35 cellular contexts compared by ENCODE assay signal in genomic region chr2:138565251-138565598, GRCh38.
"Had no signal": no experiment of that assay in that cellular context is flagged by ENCODE, and none has a peak within 500 bp of the region (broad histone marks: within the 10 kb centered on the region; RNA-seq: fewer than 3 reads in every experiment).

No MANE protein-coding gene starts in this region.

- H3K27me3 ChIP-seq: brain microvascular endothelial cell, MG63 had no signal

- ATAC-seq: activated CD8-positive, alpha-beta T cell treated with anti-CD3 and anti-CD28 coated beads for 36 hours; activated T-cell treated with anti-CD3 and anti-CD28 coated beads, Interleukin-2, amount 50 U/mL, for 72 hours; activated T-helper 17 cell treated with anti-CD3 and anti-CD28 coated beads, Interleukin-2, amount 50 U/mL, for 72 hours had no signal

- H3K9me3 ChIP-seq: MG63 had no signal

- H3K36me3 ChIP-seq: brain microvascular endothelial cell had no signal

- H3K9me3 Mint-ChIP-seq: activated CD4-positive, alpha-beta T cell treated with anti-CD3 and anti-CD28 coated beads, Interleukin-2, amount 10 ng/mL, durations not matched to agents 24 days and 14 days; activated CD8-positive, alpha-beta T cell treated with anti-CD3 and anti-CD28 coated beads for 36 hours; activated naive CD8-positive, alpha-beta T cell treated with anti-CD3 and anti-CD28 coated beads for 36 hours; activated T-cell treated with anti-CD3 and anti-CD28 coated beads, Interleukin-2, amount 50 U/mL, for 72 hours; activated T-helper 17 cell treated with anti-CD3 and anti-CD28 coated beads, Interleukin-2, amount 50 U/mL, for 72 hours; IgD-negative memory B cell had no signal

- H3K27ac ChIP-seq: brain microvascular endothelial cell, PC-9, RWPE1, WERI-Rb-1 had no signal

- DNase-seq: activated CD4-positive, alpha-beta T cell treated with anti-CD3 and anti-CD28 coated beads, Interleukin-2, amount 10 ng/mL, durations not matched to agents 24 days and 14 days; activated CD4-positive, alpha-beta T cell treated with anti-CD3 and anti-CD28 coated beads, Interleukin-2, amount 50 U/mL, for 4 hours; activated CD4-positive, CD25-positive, alpha-beta regulatory T cell; activated CD8-positive, alpha-beta T cell treated with anti-CD3 and anti-CD28 coated beads for 36 hours; activated effector memory CD4-positive, alpha-beta T cell treated with anti-CD3 and anti-CD28 coated beads, Interleukin-2, amount 50 U/mL, for 16 hours; activated naive CD4-positive, alpha-beta T cell; activated naive CD4-positive, alpha-beta T cell treated with anti-CD3 and anti-CD28 coated beads, Interleukin-2, amount 50 U/mL, for 16 hours; activated naive CD8-positive, alpha-beta T cell treated with anti-CD3 and anti-CD28 coated beads for 36 hours; activated T-cell treated with anti-CD3 and anti-CD28 coated beads, Interleukin-2, amount 50 U/mL, for 1 hour; activated T-cell treated with anti-CD3 and anti-CD28 coated beads, Interleukin-2, amount 50 U/mL, for 72 hours; amniotic stem cell; aorta; brain microvascular endothelial cell; Karpas-422; KBM-7; MG63; NCI-H1048; NCI-H1105 treated with DMSO at 0.1 percent for 48 hours; NCI-H1436; NCI-H1694; NCI-H1930; NCI-H2081 treated with DMSO at 0.1 percent for 48 hours; NCI-H345; NCI-H510A; NCI-H526; NCI-H748 treated with DMSO at 0.1 percent for 48 hours; NK-92 treated with Interleukin-12 subunit alpha and Interleukin-12 subunit beta, amount 100 ng/mL, for 24 hours; Right ventricle myocardium superior; SW 1271; T1000; WERI-Rb-1 had no signal

- H3K4me1 Mint-ChIP-seq: activated CD4-positive, alpha-beta T cell treated with anti-CD3 and anti-CD28 coated beads, Interleukin-2, amount 10 ng/mL, durations not matched to agents 24 days and 14 days; activated naive CD8-positive, alpha-beta T cell treated with anti-CD3 and anti-CD28 coated beads for 36 hours; activated T-helper 17 cell treated with anti-CD3 and anti-CD28 coated beads, Interleukin-2, amount 50 U/mL, for 72 hours; IgD-negative memory B cell had no signal

- H3K27ac Mint-ChIP-seq: activated CD4-positive, alpha-beta T cell treated with anti-CD3 and anti-CD28 coated beads, Interleukin-2, amount 10 ng/mL, durations not matched to agents 24 days and 14 days; activated CD8-positive, alpha-beta T cell treated with anti-CD3 and anti-CD28 coated beads for 36 hours; activated naive CD8-positive, alpha-beta T cell treated with anti-CD3 and anti-CD28 coated beads for 36 hours; activated T-cell treated with anti-CD3 and anti-CD28 coated beads, Interleukin-2, amount 50 U/mL, for 72 hours; activated T-helper 17 cell treated with anti-CD3 and anti-CD28 coated beads, Interleukin-2, amount 50 U/mL, for 72 hours; IgD-negative memory B cell had no signal

- H3K4me3 ChIP-seq: MG63, PC-9 had no signal

- H3K27me3 Mint-ChIP-seq: activated CD4-positive, alpha-beta T cell treated with anti-CD3 and anti-CD28 coated beads, Interleukin-2, amount 10 ng/mL, durations not matched to agents 24 days and 14 days; activated CD8-positive, alpha-beta T cell treated with anti-CD3 and anti-CD28 coated beads for 36 hours; activated naive CD8-positive, alpha-beta T cell treated with anti-CD3 and anti-CD28 coated beads for 36 hours; activated T-helper 17 cell treated with anti-CD3 and anti-CD28 coated beads, Interleukin-2, amount 50 U/mL, for 72 hours; IgD-negative memory B cell had no signal

- H3K4me3 Mint-ChIP-seq: activated CD4-positive, alpha-beta T cell treated with anti-CD3 and anti-CD28 coated beads, Interleukin-2, amount 10 ng/mL, durations not matched to agents 24 days and 14 days; activated CD8-positive, alpha-beta T cell treated with anti-CD3 and anti-CD28 coated beads for 36 hours; activated naive CD8-positive, alpha-beta T cell treated with anti-CD3 and anti-CD28 coated beads for 36 hours; activated T-cell treated with anti-CD3 and anti-CD28 coated beads, Interleukin-2, amount 50 U/mL, for 72 hours; activated T-helper 17 cell treated with anti-CD3 and anti-CD28 coated beads, Interleukin-2, amount 50 U/mL, for 72 hours; IgD-negative memory B cell had no signal
